ENCODE assay signal across 1 cellular context in genomic region chr1:160171352-160171751, GRCh38.
TF ChIP-seq lines count a peak whose summit lies in the region.

No MANE protein-coding gene starts in this region.

TF ChIP-seq in IMR-90, 13 proteins besides CTCF, POLR2A, EP300 and RAD21 (continued from another document):
- TF ChIP-seq USF2 (IDR thresholded peaks at IDR 0.05; ENCODE audit: low read depth, low read length): no peak
- no peak for TF ChIP-seq RCOR1 (IDR thresholded peaks at IDR 0.05; ENCODE audit: insufficient replicate concordance, low read length)
- no peak for TF ChIP-seq RFX5 (IDR thresholded peaks at IDR 0.05; ENCODE audit: low read depth, low read length)
- TF ChIP-seq NFE2L2 (IDR thresholded peaks at IDR 0.05; ENCODE audit: low read depth, low read length): no peak
